ENCODE assay signal across 8 cellular contexts in genomic region chr4:145178740-145179139, GRCh38.
DNase-seq lines count a peak whose midpoint lies in the region; ATAC-seq and TF ChIP-seq lines count a peak whose summit lies in the region.

No MANE protein-coding gene starts in this region.

- peaks cover 4% of the 10 kb centered on the region; the same call in 1 of the 2 replicates for H4K20me1 ChIP-seq in DOHH2 (ENCODE audit: control insufficient read depth, insufficient read depth, low read depth, low read length)

- H3K27me3 Mint-ChIP-seq in nephron progenitor cell (ENCODE audit: low read depth, poor library complexity) = no peaks in the 10 kb centered on the region

- H3K27ac Mint-ChIP-seq in nephron progenitor cell = peak overlapping the region; percentile 98

- H3K4me1 ChIP-seq in DOHH2 (ENCODE audit: control insufficient read depth, low read length) (peaks cover 44% of the 10 kb centered on the region), NT2/D1 (ENCODE audit: insufficient read depth, insufficient read length) (no peaks in the 10 kb centered on the region), duodenal mucosa (ENCODE audit: control insufficient read depth in 1 of 2, insufficient read depth in 2 of 2, low read length in 2 of 2) (peaks cover 19 to 25% of the 10 kb centered on the region in 2 donors)

- peak overlapping the region; percentile 76 for H3K4me2 ChIP-seq in DOHH2 (ENCODE audit: low read length)

- no peaks in the 10 kb centered on the region for H3K9me2 ChIP-seq in DOHH2 (replicated peaks; ENCODE audit: control insufficient read depth, low read length)

- no peaks in the 10 kb centered on the region for H3K27me3 ChIP-seq in DOHH2 (ENCODE audit: control insufficient read depth, low read length)
- no peaks in the 10 kb centered on the region for H3K27me3 ChIP-seq in NT2/D1 (ENCODE audit: insufficient read depth, insufficient read length)
- no peaks in the 10 kb centered on the region for H3K27me3 ChIP-seq in duodenal mucosa (ENCODE audit: control insufficient read depth in 1 of 2, insufficient read depth in 2 of 2, low read length in 2 of 2)

- DNase-seq in NT2/D1 (ENCODE audit: low read depth, low spot score) = no peak
- DNase-seq in nephron progenitor cell = no peak
- DNase-seq in Ammon's horn (ENCODE audit: low spot score) = no peak
- DNase-seq in KG1 (lab: John Stamatoyannopoulos, UW) = no peak

- H3K79me2 ChIP-seq in DOHH2 (ENCODE audit: control insufficient read depth, low read length) = peaks cover 70% of the 10 kb centered on the region

- H3K36me3 ChIP-seq in DOHH2 (ENCODE audit: control insufficient read depth, low read length) = peaks cover 49% of the 10 kb centered on the region
- H3K36me3 ChIP-seq in NT2/D1 (ENCODE audit: insufficient read depth, insufficient read length, low read length) = peaks cover 7% of the 10 kb centered on the region
- H3K36me3 ChIP-seq in duodenal mucosa (ENCODE audit: control insufficient read depth in 1 of 2, insufficient read depth in 2 of 2, low read length in 2 of 2) = peaks cover 0 to 7% of the 10 kb centered on the region in 2 donors

- H3K9me3 Mint-ChIP-seq in nephron progenitor cell = no peaks in the 10 kb centered on the region

- peaks cover 16% of the 10 kb centered on the region for H3K36me3 Mint-ChIP-seq in nephron progenitor cell (ENCODE audit: low read depth)

- H3K9ac ChIP-seq in NT2/D1 (ENCODE audit: insufficient read length, low read depth) (peak overlapping the region; percentile 85), duodenal mucosa (ENCODE audit: low read depth in 1 of 2, low read length in 2 of 2) (peak overlapping the region; percentile 55 to 92)

- H3K4me3 Mint-ChIP-seq in nephron progenitor cell = peak overlapping the region; percentile 88

- H3K27ac ChIP-seq in DOHH2 (ENCODE audit: low read depth, low read length) (peak overlapping the region; percentile 85), duodenal mucosa (ENCODE audit: low read depth, low read length) (peak overlapping the region; percentile 86)

- H3F3A ChIP-seq in DOHH2 (ENCODE audit: control insufficient read depth, insufficient read depth) = peaks cover 23% of the 10 kb centered on the region

- H3K9me3 ChIP-seq in DOHH2 (ENCODE audit: control insufficient read depth, insufficient read depth, low read length) (no peaks in the 10 kb centered on the region), NT2/D1 (ENCODE audit: insufficient read depth, low read length) (no peaks in the 10 kb centered on the region), duodenal mucosa (ENCODE audit: control insufficient read depth in 1 of 2, low read length in 2 of 2) (no peaks in the 10 kb centered on the region)

- peaks cover 46% of the 10 kb centered on the region for H3K4me1 Mint-ChIP-seq in nephron progenitor cell

- ATAC-seq in GM19467 (IDR thresholded peaks at IDR 0.05; ENCODE audit: unreplicated experiment) (no peak), GM19023 (IDR thresholded peaks at IDR 0.05; ENCODE audit: unreplicated experiment) (no peak)

- peak overlapping the region; percentile 100 for H3K4me3 ChIP-seq in DOHH2 (ENCODE audit: low read length)
- peak overlapping the region; percentile 68 for H3K4me3 ChIP-seq in NT2/D1 (ENCODE audit: insufficient read length, low read depth)
- peak overlapping the region; percentile 66 to 85 for H3K4me3 ChIP-seq in duodenal mucosa (ENCODE audit: low read depth in 1 of 2, low read length in 2 of 2)

- TF ChIP-seq CTCF in DOHH2 (IDR thresholded peaks at IDR 0.05; ENCODE audit: low read depth, low read length, poor library complexity, severe bottlenecking) (no peak), nephron progenitor cell (IDR thresholded peaks at IDR 0.05) (no peak)
